Comparison of ENCODE assay signal across 24 cellular contexts in genomic region chr13:97948041-97948440, GRCh38. TPM values are rescaled to one million over a fixed set of nuclear protein-coding genes. Genes with fewer than 3 reads are reported as not detected.
DNase-seq lines count a peak whose midpoint lies in the region; ATAC-seq and TF ChIP-seq lines count a peak whose summit lies in the region.
"Had no signal": no experiment of that assay in that cellular context is flagged by ENCODE, and none has a peak within 500 bp of the region (broad histone marks: within the 10 kb centered on the region; RNA-seq: fewer than 3 reads in every experiment).

No MANE protein-coding gene starts in this region.

- H3K27me3 Mint-ChIP-seq in osteocyte (ENCODE audit: unreplicated experiment), result no peaks in the 10 kb centered on the region
- H3K27me3 Mint-ChIP-seq: activated CD4-positive, alpha-beta T cell treated with anti-CD3 and anti-CD28 coated beads, Interleukin-2, amount 10 ng/mL, durations not matched to agents 7 days and 5 days had no signal

- no peak for ATAC-seq in HG03045 (IDR thresholded peaks at IDR 0.05; ENCODE audit: unreplicated experiment)
- ATAC-seq: activated naive CD8-positive, alpha-beta T cell treated with anti-CD3 and anti-CD28 coated beads, Interleukin-2, amount 50 U/mL, for 24 hours; activated T-cell treated with anti-CD3 and anti-CD28 coated beads, Interleukin-2, amount 50 U/mL, for 4 hours; body of pancreas; heart right ventricle; lower lobe of right lung; mucosa of descending colon; natural killer cell treated with Interleukin-12 subunit alpha and Interleukin-12 subunit beta and Interleukin-15 and Interleukin-18, amount 100 ng/mL, for 72 hours; WTC11 had no signal

- H3K9me3 Mint-ChIP-seq in osteocyte (ENCODE audit: unreplicated experiment), result no peaks in the 10 kb centered on the region
- H3K9me3 Mint-ChIP-seq: activated CD4-positive, alpha-beta T cell treated with anti-CD3 and anti-CD28 coated beads, Interleukin-2, amount 10 ng/mL, durations not matched to agents 7 days and 5 days had no signal

- no peak overlapping the region for H3K4me3 Mint-ChIP-seq in osteocyte (ENCODE audit: unreplicated experiment)
- H3K4me3 Mint-ChIP-seq: activated CD4-positive, alpha-beta T cell treated with anti-CD3 and anti-CD28 coated beads, Interleukin-2, amount 10 ng/mL, durations not matched to agents 7 days and 5 days; activated naive CD8-positive, alpha-beta T cell treated with anti-CD3 and anti-CD28 coated beads, Interleukin-2, amount 50 U/mL, for 24 hours; activated T-cell treated with anti-CD3 and anti-CD28 coated beads, Interleukin-2, amount 50 U/mL, for 4 hours; natural killer cell treated with Interleukin-12 subunit alpha and Interleukin-12 subunit beta and Interleukin-15 and Interleukin-18, amount 100 ng/mL, for 72 hours; WTC11 had no signal

- no peaks in the 10 kb centered on the region for H3K36me3 Mint-ChIP-seq in osteocyte (ENCODE audit: unreplicated experiment)

- peak overlapping the region; percentile 71 for H3K27ac Mint-ChIP-seq in osteocyte (ENCODE audit: unreplicated experiment)
- H3K27ac Mint-ChIP-seq: activated CD4-positive, alpha-beta T cell treated with anti-CD3 and anti-CD28 coated beads, Interleukin-2, amount 10 ng/mL, durations not matched to agents 7 days and 5 days; activated naive CD8-positive, alpha-beta T cell treated with anti-CD3 and anti-CD28 coated beads, Interleukin-2, amount 50 U/mL, for 24 hours; natural killer cell treated with Interleukin-12 subunit alpha and Interleukin-12 subunit beta and Interleukin-15 and Interleukin-18, amount 100 ng/mL, for 72 hours; WTC11 had no signal

- no peak for TF ChIP-seq CTCF in osteocyte (IDR thresholded peaks at IDR 0.05)

- DNase-seq in EH (ENCODE audit: low read depth), result peak; percentile 45
- peak; percentile 68 for DNase-seq in NCI-H226
- DNase-seq in astrocyte of the hippocampus (ENCODE audit: low read depth, low spot score), result peak; percentile 20
- DNase-seq in osteocyte (ENCODE audit: extremely low spot score, unreplicated experiment), result no peak
- no peak for DNase-seq in NCI-H524 treated with DMSO at 0.1 percent for 48 hours (lab: John Stamatoyannopoulos, UW)
- DNase-seq in T1000 (lab: John Stamatoyannopoulos, UW), result no peak
- DNase-seq: activated CD4-positive, alpha-beta T cell treated with anti-CD3 and anti-CD28 coated beads, Interleukin-2, amount 10 ng/mL, durations not matched to agents 7 days and 5 days; activated gamma-delta T cell treated with Interleukin-2 at 50 U/mL for 16 hours; activated naive CD8-positive, alpha-beta T cell treated with anti-CD3 and anti-CD28 coated beads, Interleukin-2, amount 50 U/mL, for 24 hours; activated T-cell treated with anti-CD3 and anti-CD28 coated beads, Interleukin-2, amount 50 U/mL, for 4 hours; body of pancreas; heart right ventricle; lower lobe of right lung; mucosa of descending colon; NCI-H2081; NCI-H345; NCI-H774; ovary; stimulated activated CD4-positive, alpha-beta T cell treated with anti-CD3 and anti-CD28 coated beads, Interleukin-2, amount 100 ng/mL, for 24 hours; stomach; tibial artery had no signal

- H3K4me1 Mint-ChIP-seq in osteocyte (ENCODE audit: unreplicated experiment), result peaks cover 38% of the 10 kb centered on the region
- H3K4me1 Mint-ChIP-seq: activated CD4-positive, alpha-beta T cell treated with anti-CD3 and anti-CD28 coated beads, Interleukin-2, amount 10 ng/mL, durations not matched to agents 7 days and 5 days; WTC11 had no signal

RNA-seq across cellular contexts. Expression of gene IPO5, which starts 5.4 kb away (rescaled TPM):
- 143 and 145 TPM in 2 replicates for total RNA-seq in osteocyte

Comparison
In these comparisons a context has a peak if more than half of its experiments do, and no peak if none do; other contexts are left out.
1. DNase-seq: peak in EH (single experiment), NCI-H226 (single experiment) and astrocyte of the hippocampus (single experiment); none in osteocyte (single experiment), NCI-H524 treated with DMSO at 0.1 percent for 48 hours (single experiment) and T1000 (single experiment).